1 cellular context compared by ENCODE assay signal in the genomic region with DNA sequence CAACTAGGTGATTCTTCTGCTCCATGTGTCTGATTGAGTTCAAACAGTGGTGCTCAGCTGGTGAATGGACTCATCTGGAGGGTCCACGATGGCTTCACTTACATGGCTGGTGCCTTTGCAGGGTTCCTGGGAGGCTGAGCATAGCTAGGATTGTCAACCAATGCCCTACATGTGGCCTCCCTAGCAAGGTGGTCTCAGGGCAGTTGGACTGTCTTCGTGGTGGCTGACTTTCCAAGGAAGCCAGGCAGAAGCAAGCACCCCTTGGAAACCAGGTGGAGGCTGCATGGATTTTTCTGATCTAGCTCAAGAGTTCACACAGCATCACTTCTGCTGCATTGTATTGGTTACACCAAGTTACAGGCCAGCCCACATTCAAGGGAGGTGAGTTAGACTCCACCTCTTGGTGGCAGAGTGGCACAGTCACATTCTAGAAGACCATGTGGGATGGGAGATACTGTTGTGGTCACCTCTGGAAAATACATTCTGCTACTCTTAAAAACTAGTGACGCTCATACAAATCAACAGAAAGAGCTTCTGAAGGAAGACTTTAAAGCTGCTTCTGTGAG.
TF ChIP-seq lines count a peak whose summit lies in the region.

No MANE protein-coding gene starts in this region.

TF ChIP-seq in SK-N-SH treated with all-trans-retinoic acid at 6 μM for 48 hours, 23 proteins besides CTCF, POLR2A, EP300 and RAD21 (continued from another document):
- TF ChIP-seq, protein P1, sequence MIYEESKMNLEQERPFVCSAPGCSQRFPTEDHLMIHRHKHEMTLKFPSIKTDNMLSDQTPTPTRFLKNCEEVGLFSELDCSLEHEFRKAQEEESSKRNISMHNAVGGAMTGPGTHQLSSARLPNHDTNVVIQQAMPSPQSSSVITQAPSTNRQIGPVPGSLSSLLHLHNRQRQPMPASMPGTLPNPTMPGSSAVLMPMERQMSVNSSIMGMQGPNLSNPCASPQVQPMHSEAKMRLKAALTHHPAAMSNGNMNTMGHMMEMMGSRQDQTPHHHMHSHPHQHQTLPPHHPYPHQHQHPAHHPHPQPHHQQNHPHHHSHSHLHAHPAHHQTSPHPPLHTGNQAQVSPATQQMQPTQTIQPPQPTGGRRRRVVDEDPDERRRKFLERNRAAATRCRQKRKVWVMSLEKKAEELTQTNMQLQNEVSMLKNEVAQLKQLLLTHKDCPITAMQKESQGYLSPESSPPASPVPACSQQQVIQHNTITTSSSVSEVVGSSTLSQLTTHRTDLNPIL (CRISPR knock-in tag; IDR thresholded peaks at IDR 0.05; ENCODE audit: low read depth): no peak
- TF ChIP-seq TOX (CRISPR knock-in tag; IDR thresholded peaks at IDR 0.05; ENCODE audit: borderline replicate concordance): no peak
- TF ChIP-seq OSR1 (CRISPR knock-in tag; IDR thresholded peaks at IDR 0.05): no peak
TF ChIP-seq in SK-N-SH treated with all-trans-retinoic acid at 6 μM for 48 hours: peak in this region for 0.
